26 cellular contexts compared by ENCODE assay signal in the genomic region with DNA sequence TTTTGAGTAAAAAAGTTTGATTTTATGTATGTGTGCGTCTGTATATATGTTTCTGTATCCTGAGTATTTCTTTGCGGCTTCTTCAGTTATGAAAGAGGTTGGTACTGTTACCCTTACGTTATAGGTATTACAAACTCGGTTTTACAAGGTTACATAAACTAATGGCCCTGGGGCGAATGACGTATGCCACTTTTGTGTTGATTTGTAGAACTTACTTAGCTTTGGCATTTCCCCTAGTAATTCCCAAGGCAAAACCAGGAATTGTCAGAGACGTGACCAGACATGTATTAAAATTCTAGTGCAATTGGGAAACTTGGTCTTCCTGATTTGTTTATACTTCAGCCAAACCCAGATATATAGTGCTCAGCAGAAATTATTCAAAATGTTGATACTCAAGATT.
DNase-seq lines count a peak whose midpoint lies in the region; ATAC-seq, FAIRE-seq and TF ChIP-seq lines count a peak whose summit lies in the region.
"Had no signal": no experiment of that assay in that cellular context is flagged by ENCODE, and none has a peak within 500 bp of the region (broad histone marks: within the 10 kb centered on the region; RNA-seq: fewer than 3 reads in every experiment).

No MANE protein-coding gene starts in this region.

- intact Hi-C loops in CD8-positive, alpha-beta T cell (cut with DNase I, micrococcal nuclease): no loop called here

- CTCF ChIA-PET in CD8-positive, alpha-beta T cell (lab: Charles Lee): interaction anchor here (1.4 kb wide), 1 partner anchor 94 kb away, joined by 3 read pairs; a partner anchor contains a TSS

- H2AK5ac ChIP-seq in trophoblast cell (ENCODE audit: low read length): no peak overlapping the region

- no peak overlapping the region for H3K4me3 Mint-ChIP-seq in CD8-positive, alpha-beta T cell
- H3K4me3 Mint-ChIP-seq: activated naive CD4-positive, alpha-beta T cell treated with anti-CD3 and anti-CD28 coated beads for 36 hours; activated T-cell treated with anti-CD3 and anti-CD28 coated beads, Interleukin-2, amount 50 U/mL, for 4 hours; memory B cell; type B pancreatic cell had no signal

- H2AFZ ChIP-seq in trophoblast cell (ENCODE audit: insufficient read depth, low read length, poor library complexity): no peak overlapping the region

- POLR2A ChIA-PET in CD8-positive, alpha-beta T cell (lab: Charles Lee): interaction anchor here (0.5 to 0.6 kb wide), 2 partner anchors 17 to 23 kb away, joined by 3 to 4 read pairs; no protein-coding TSS in a partner anchor

- no peak overlapping the region for H3K9ac ChIP-seq in trophoblast cell (ENCODE audit: low read length)
- H3K9ac ChIP-seq: BLaER1 treated with 17β-estradiol and CSF1 and Interleukin-3, amounts not matched to agents 10 nM and 100 nM; KMS-11 had no signal

- no CpG with 5 or more reads among the region's 7 CpGs for whole genome bisulfite sequencing in trophoblast cell (ENCODE audit: extremely low coverage, insufficient coverage, insufficient read length)

- H3K9me3 ChIP-seq in CD8-positive, alpha-beta T cell (ENCODE audit: low read length): no peaks in the 10 kb centered on the region
- H3K9me3 ChIP-seq in trophoblast cell (ENCODE audit: insufficient read depth, low read depth, low read length): peaks cover 2% of the 10 kb centered on the region
- H3K9me3 ChIP-seq: esophagus muscularis mucosa, psoas muscle, stomach had no signal

- no peak for ATAC-seq in CD8-positive, alpha-beta T cell
- ATAC-seq: activated T-cell treated with anti-CD3 and anti-CD28 coated beads, Interleukin-2, amount 50 U/mL, for 4 hours; psoas muscle had no signal

- no peak overlapping the region for H2BK5ac ChIP-seq in trophoblast cell (ENCODE audit: low read depth, low read length, poor library complexity)

- H4K8ac ChIP-seq in trophoblast cell (ENCODE audit: low read depth, low read length): no peak overlapping the region

- no peak overlapping the region for H4K91ac ChIP-seq in trophoblast cell (ENCODE audit: low read depth, low read length)

- H3K14ac ChIP-seq in trophoblast cell (ENCODE audit: low read length): no peak overlapping the region

- H3K4me3 ChIP-seq in CD8-positive, alpha-beta T cell (ENCODE audit: low read depth, low read length): no peak overlapping the region
- H3K4me3 ChIP-seq in LNCaP clone FGC (ENCODE audit: low read depth, low read length): no peak overlapping the region
- H3K4me3 ChIP-seq in bronchial epithelial cell (ENCODE audit: low read depth, low read length): no peak overlapping the region
- H3K4me3 ChIP-seq in trophoblast cell (ENCODE audit: low read depth, low read length): no peak overlapping the region
- H3K4me3 ChIP-seq: BLaER1 treated with 17β-estradiol and CSF1 and Interleukin-3, amounts not matched to agents 10 nM and 100 nM; esophagus muscularis mucosa; psoas muscle; stomach had no signal

- FAIRE-seq in bronchial epithelial cell (lab: Jason Lieb, UNC): no peak
- FAIRE-seq: colon, D721Med, frontal cortex had no signal

- no peak for TF ChIP-seq CTCF in CD8-positive, alpha-beta T cell (IDR thresholded peaks at IDR 0.05)
- TF ChIP-seq CTCF in LNCaP clone FGC (IDR thresholded peaks at IDR 0.05; ENCODE audit: control insufficient read depth, extremely low read depth, insufficient read depth) (no peak), bronchial epithelial cell (IDR thresholded peaks at IDR 0.05; ENCODE audit: insufficient read depth, low read length, severe bottlenecking) (no peak)

- H3K36me3 ChIP-seq in CD8-positive, alpha-beta T cell (ENCODE audit: insufficient read depth, low read length): no peaks in the 10 kb centered on the region
- H3K36me3 ChIP-seq in bronchial epithelial cell (ENCODE audit: control insufficient read depth, insufficient read depth, low read length): no peaks in the 10 kb centered on the region
- H3K36me3 ChIP-seq in trophoblast cell (ENCODE audit: control insufficient read depth in 1 of 2, insufficient read depth in 2 of 2, low read length in 2 of 2): no peaks in the 10 kb centered on the region

- no peak overlapping the region for H2BK120ac ChIP-seq in trophoblast cell (ENCODE audit: insufficient read depth, low read length, poor library complexity)

- peaks cover 2% of the 10 kb centered on the region for H3K79me1 ChIP-seq in trophoblast cell (ENCODE audit: low read length)

- peaks cover 55% of the 10 kb centered on the region for H3K36me3 Mint-ChIP-seq in CD8-positive, alpha-beta T cell

- H2BK12ac ChIP-seq in trophoblast cell (ENCODE audit: low read length): no peak overlapping the region

- H3K4me1 Mint-ChIP-seq in CD8-positive, alpha-beta T cell (ENCODE audit: low read depth): peaks cover 70% of the 10 kb centered on the region

- H3K27me3 ChIP-seq in CD8-positive, alpha-beta T cell (ENCODE audit: insufficient read depth, low read length): no peaks in the 10 kb centered on the region
- H3K27me3 ChIP-seq in bronchial epithelial cell (ENCODE audit: control insufficient read depth, insufficient read depth, low read length) (no peaks in the 10 kb centered on the region), trophoblast cell (ENCODE audit: insufficient read depth, low read length) (no peaks in the 10 kb centered on the region)
- H3K27me3 ChIP-seq: BLaER1 treated with 17β-estradiol and CSF1 and Interleukin-3, amounts not matched to agents 10 nM and 100 nM; esophagus muscularis mucosa; stomach had no signal

- no peak overlapping the region for H3K23ac ChIP-seq in trophoblast cell (ENCODE audit: low read length)

- no peak overlapping the region for H4K12ac ChIP-seq in trophoblast cell (ENCODE audit: low read depth, low read length)

- no peak overlapping the region for H3K27ac ChIP-seq in CD8-positive, alpha-beta T cell (ENCODE audit: low read depth, low read length)
- H3K27ac ChIP-seq in trophoblast cell (ENCODE audit: low read depth, low read length): no peak overlapping the region
- H3K27ac ChIP-seq: BLaER1 treated with 17β-estradiol and CSF1 and Interleukin-3, amounts not matched to agents 10 nM and 100 nM; esophagus muscularis mucosa; KMS-11; psoas muscle had no signal

- H3K79me2 ChIP-seq in trophoblast cell (ENCODE audit: control insufficient read depth, insufficient read depth, low read length, poor library complexity): no peaks in the 10 kb centered on the region

- H3K4ac ChIP-seq in trophoblast cell (ENCODE audit: low read depth, low read length): no peak overlapping the region

- no peak for DNase-seq in CD8-positive, alpha-beta T cell
- DNase-seq in LNCaP clone FGC (ENCODE audit: low read depth) (peak; percentile 38), bronchial epithelial cell (ENCODE audit: low read depth) (peak; percentile 100), trophoblast cell (peak; percentile 98 to 100), iPS-NIHi7 (ENCODE audit: extremely low spot score) (no peak), NCI-H69 (lab: John Stamatoyannopoulos, UW) (no peak)
- DNase-seq in stimulated activated CD4-positive, alpha-beta T cell treated with anti-CD3 and anti-CD28 coated beads, Interleukin-1b, Interleukin-23, amount 100 ng/mL, for 48 hours: no peak
- DNase-seq: activated CD4-positive, CD25-positive, alpha-beta regulatory T cell treated with anti-CD3 and anti-CD28 coated beads, Interleukin-2, amount 50 U/mL, for 72 hours; activated naive CD4-positive, alpha-beta T cell treated with anti-CD3 and anti-CD28 coated beads for 36 hours; activated T-cell treated with anti-CD3 and anti-CD28 coated beads, Interleukin-2, amount 50 U/mL, for 4 hours; amniotic stem cell; effector CD4-positive, alpha-beta T cell; HCEC 1CT; NCI-H1436 treated with DMSO at 0.1 percent for 48 hours; NCI-H774; psoas muscle; stomach; T-helper 1 cell had no signal

- peaks cover 37% of the 10 kb centered on the region for H3K4me1 ChIP-seq in CD8-positive, alpha-beta T cell (ENCODE audit: insufficient read depth, low read length)
- H3K4me1 ChIP-seq in trophoblast cell (ENCODE audit: control insufficient read depth in 1 of 2, insufficient read depth in 2 of 2, low read length in 2 of 2): peaks cover 5 to 11% of the 10 kb centered on the region in 2 experiments

- H3K27ac Mint-ChIP-seq in CD8-positive, alpha-beta T cell: peak overlapping the region; percentile 32
- H3K27ac Mint-ChIP-seq: activated naive CD4-positive, alpha-beta T cell treated with anti-CD3 and anti-CD28 coated beads for 36 hours; memory B cell; type B pancreatic cell had no signal

- no peaks in the 10 kb centered on the region for H3K27me3 Mint-ChIP-seq in CD8-positive, alpha-beta T cell (ENCODE audit: low read depth)
- H3K27me3 Mint-ChIP-seq: memory B cell, type B pancreatic cell had no signal

- H3K4me2 ChIP-seq in trophoblast cell (ENCODE audit: low read length): no peak overlapping the region
- H3K4me2 ChIP-seq: KMS-11 had no signal

- no peak overlapping the region for H3K18ac ChIP-seq in trophoblast cell (ENCODE audit: low read length)

- no peaks in the 10 kb centered on the region for H3K9me3 Mint-ChIP-seq in CD8-positive, alpha-beta T cell
- H3K9me3 Mint-ChIP-seq: activated naive CD4-positive, alpha-beta T cell treated with anti-CD3 and anti-CD28 coated beads for 36 hours; activated T-cell treated with anti-CD3 and anti-CD28 coated beads, Interleukin-2, amount 50 U/mL, for 4 hours; memory B cell had no signal

Comparison
In these comparisons a context has a peak if more than half of its experiments do, and no peak if none do; other contexts are left out.
1. DNase-seq: peak in LNCaP clone FGC (single experiment), bronchial epithelial cell (single experiment) and trophoblast cell (2 of 2); none in CD8-positive, alpha-beta T cell (0 of 7), iPS-NIHi7 (single experiment), NCI-H69 (single experiment) and stimulated activated CD4-positive, alpha-beta T cell treated with anti-CD3 and anti-CD28 coated beads, Interleukin-1b, Interleukin-23, amount 100 ng/mL, for 48 hours (single experiment).